ENCODE assay signal across 26 cellular contexts in genomic region chr1:225642177-225642576, GRCh38. TPM values are rescaled to one million over a fixed set of nuclear protein-coding genes. Genes with fewer than 3 reads are reported as not detected.
DNase-seq lines count a peak whose midpoint lies in the region; ATAC-seq and TF ChIP-seq lines count a peak whose summit lies in the region.
"Had no signal": no experiment of that assay in that cellular context is flagged by ENCODE, and none has a peak within 500 bp of the region (broad histone marks: within the 10 kb centered on the region; RNA-seq: fewer than 3 reads in every experiment).

No MANE protein-coding gene starts in this region.

- H3K4me3 ChIP-seq in GM23248: no peak overlapping the region
- no peak overlapping the region for H3K4me3 ChIP-seq in cardiac fibroblast (replicated peaks in 1 of 2; ENCODE audit: low read depth in 2 of 2, low read length in 2 of 2)
- H3K4me3 ChIP-seq in mesenchymal stem cell (ENCODE audit: insufficient read depth in 1 of 2, low read depth in 1 of 2, low read length in 2 of 2): no peak overlapping the region
- H3K4me3 ChIP-seq: breast epithelium, coronary artery, esophagus muscularis mucosa, gastroesophageal sphincter had no signal

- no peak overlapping the region for H2BK120ac ChIP-seq in mesenchymal stem cell (ENCODE audit: low read depth, low read length)

- H2AFZ ChIP-seq in GM23248: no peak overlapping the region
- no peak overlapping the region for H2AFZ ChIP-seq in mesenchymal stem cell (ENCODE audit: low read depth, low read length)

- H3K27me3 ChIP-seq in GM23248 (replicated peaks; ENCODE audit: insufficient read depth) (no peaks in the 10 kb centered on the region), mesenchymal stem cell (ENCODE audit: control insufficient read depth in 1 of 2, insufficient read depth in 1 of 2, low read length in 2 of 2) (no peaks in the 10 kb centered on the region)
- H3K27me3 ChIP-seq: breast epithelium, esophagus muscularis mucosa, gastroesophageal sphincter had no signal

- peaks cover 11% of the 10 kb centered on the region for H3K79me1 ChIP-seq in mesenchymal stem cell (replicated peaks; ENCODE audit: low read length, poor library complexity, severe bottlenecking)

- H4K8ac ChIP-seq in mesenchymal stem cell (ENCODE audit: low read length): no peak overlapping the region

- no peak for ATAC-seq in GM18858 (IDR thresholded peaks at IDR 0.05; ENCODE audit: unreplicated experiment)
- ATAC-seq in HG03442 (IDR thresholded peaks at IDR 0.05; ENCODE audit: unreplicated experiment): no peak
- ATAC-seq: activated CD4-positive, CD25-positive, alpha-beta regulatory T cell treated with anti-CD3 and anti-CD28 coated beads, Interleukin-2, amount 50 U/mL, for 24 hours; effector memory CD8-positive, alpha-beta T cell; gastroesophageal sphincter; stimulated activated memory B cell treated with anti-CD40 and anti-IgM and Interleukin-4, amounts not matched to agents 10 μg/mL and 1 μg/mL and 100 μg/mL, for 72 hours; T-cell had no signal

- DNase-seq in GM23248 (peak; percentile 32), HT1080 (ENCODE audit: low read depth) (peak; percentile 4), cardiac fibroblast (ENCODE audit: low read depth in 2 of 2) (peak; percentile 36 to 77), mesenchymal stem cell (peak; percentile 61), Kasumi-1 (lab: John Stamatoyannopoulos, UW) (no peak)
- DNase-seq: activated CD4-positive, alpha-beta memory T cell treated with anti-CD3 and anti-CD28 coated beads, Interleukin-2, amount 10 ng/mL, durations not matched to agents 7 days and 5 days; activated CD8-positive, alpha-beta memory T cell treated with anti-CD3 and anti-CD28 coated beads, Interleukin-2, amount 50 U/mL, for 48 hours; activated naive CD4-positive, alpha-beta T cell treated with anti-CD3 and anti-CD28 coated beads, Interleukin-2, amount 50 U/mL, for 16 hours; amygdala; Calu3; effector memory CD8-positive, alpha-beta T cell; hippocampal formation; NCI-H1048; NCI-H1694 treated with DMSO at 0.1 percent for 48 hours; NCI-H526 treated with DMSO at 0.1 percent for 48 hours; stimulated activated CD4-positive, alpha-beta T cell treated with anti-CD3 and anti-CD28 coated beads, Interleukin-4, amount 100 ng/mL, for 4 hours; substantia nigra; T-cell had no signal

- no peak overlapping the region for H4K91ac ChIP-seq in mesenchymal stem cell (ENCODE audit: low read length)

- H3K18ac ChIP-seq in mesenchymal stem cell (ENCODE audit: low read depth in 1 of 2, low read length in 2 of 2): no peak overlapping the region

- peaks cover 5% of the 10 kb centered on the region; the same call in 1 of the 2 replicates for H4K20me1 ChIP-seq in GM23248 (ENCODE audit: insufficient read depth)

- no peak overlapping the region for H2BK5ac ChIP-seq in mesenchymal stem cell (ENCODE audit: low read depth, low read length, poor library complexity, severe bottlenecking)

- H3K14ac ChIP-seq in mesenchymal stem cell (ENCODE audit: low read length in 2 of 2): no peak overlapping the region

- peaks cover 36% of the 10 kb centered on the region for H3F3A ChIP-seq in GM23248 (ENCODE audit: insufficient read depth)

- in situ Hi-C loops in GM23248 (cut with MboI): no loop called here

- WGBS in GM23248 (ENCODE audit: low coverage in 1 of 2, low lambda C conversion rate in 2 of 2, missing lambda C conversion rate in 2 of 2), 2 experiments: 95 to 98% methylated on average over 4 of the region's 4 CpGs
- 93% methylated on average over 3 of the region's 4 CpGs for WGBS in mesenchymal stem cell

- no peak overlapping the region for H2BK12ac ChIP-seq in mesenchymal stem cell (ENCODE audit: low read length in 2 of 2)

- H2BK15ac ChIP-seq in mesenchymal stem cell (ENCODE audit: low read depth, poor library complexity, severe bottlenecking): no peak overlapping the region

- H3K9me2 ChIP-seq in GM23248 (ENCODE audit: insufficient read depth): no peaks in the 10 kb centered on the region

- H3K4me2 ChIP-seq in GM23248 (ENCODE audit: unreplicated experiment): no peak overlapping the region
- no peak overlapping the region for H3K4me2 ChIP-seq in mesenchymal stem cell (ENCODE audit: low read length, poor library complexity, severe bottlenecking)

- peaks cover 100% of the 10 kb centered on the region for H3K79me2 ChIP-seq in GM23248 (ENCODE audit: insufficient read depth)

- no peak overlapping the region for H2AK5ac ChIP-seq in mesenchymal stem cell (ENCODE audit: low read length, severe bottlenecking)

- H3K9me3 ChIP-seq in GM23248 (ENCODE audit: low read depth) (no peaks in the 10 kb centered on the region), mesenchymal stem cell (ENCODE audit: control insufficient read depth, low read length) (no peaks in the 10 kb centered on the region)
- H3K9me3 ChIP-seq: breast epithelium, esophagus muscularis mucosa, gastroesophageal sphincter had no signal

- H3K4ac ChIP-seq in mesenchymal stem cell (ENCODE audit: low read depth in 1 of 2, low read length in 2 of 2): no peak overlapping the region

- H3K36me3 ChIP-seq in GM23248 (ENCODE audit: low read depth): peaks cover 30% of the 10 kb centered on the region
- peaks cover 5 to 21% of the 10 kb centered on the region in 2 experiments for H3K36me3 ChIP-seq in mesenchymal stem cell (ENCODE audit: control insufficient read depth in 1 of 2, insufficient read depth in 2 of 2, low read depth in 1 of 2, low read length in 2 of 2)
- H3K36me3 ChIP-seq: breast epithelium, gastroesophageal sphincter had no signal

- H3K4me1 ChIP-seq in GM23248 (ENCODE audit: insufficient read depth) (no peaks in the 10 kb centered on the region), mesenchymal stem cell (ENCODE audit: control insufficient read depth, insufficient read depth, low read depth, low read length) (peaks cover 2% of the 10 kb centered on the region)
- H3K4me1 ChIP-seq: breast epithelium had no signal

- H3K23ac ChIP-seq in mesenchymal stem cell (ENCODE audit: low read length in 2 of 2): no peak overlapping the region

- no peak overlapping the region for H3K9ac ChIP-seq in GM23248
- H3K9ac ChIP-seq in mesenchymal stem cell (ENCODE audit: low read length): no peak overlapping the region

- no peak overlapping the region for H3K27ac ChIP-seq in GM23248
- no peak overlapping the region for H3K27ac ChIP-seq in mesenchymal stem cell (ENCODE audit: low read length, poor library complexity, severe bottlenecking)
- H3K27ac ChIP-seq: breast epithelium, coronary artery, esophagus muscularis mucosa, gastroesophageal sphincter had no signal

- TF ChIP-seq CTCF in cardiac fibroblast (IDR thresholded peaks at IDR 0.05; ENCODE audit: low read depth, low read length): no peak

RNA-seq across cellular contexts. Expression of gene ENAH, which starts 10.7 kb away (rescaled TPM):
- total RNA-seq in GM23248 (2014; rRNA removed; shearing (Covaris generic)): 113 and 125 TPM in 2 replicates
- polyA plus RNA-seq in GM23248 (2016; fragmentation: Nextera tagmentation; extraction: Ambion mirVana): 35.5 and 40.1 TPM in 2 replicates
- total RNA-seq in HT1080 (2014; rRNA removed; shearing (Covaris generic)): 19.4 and 23.2 TPM in 2 replicates
- 20.7 and 30.6 TPM in 2 replicates for polyA plus RNA-seq in HT1080 (2015; cell fraction: cytosol; rRNA removed)
- polyA plus RNA-seq in HT1080 (2015; cell fraction: nucleus; rRNA removed): 16.7 and 19.4 TPM in 2 replicates
- polyA plus RNA-seq in mesenchymal stem cell (2013, experiment 1 of 2): 78.1 TPM
- 80.9 TPM for polyA plus RNA-seq in mesenchymal stem cell (2013, experiment 2 of 2)
- total RNA-seq: activated CD4-positive, alpha-beta memory T cell treated with anti-CD3 and anti-CD28 coated beads, Interleukin-2, amount 10 ng/mL, durations not matched to agents 7 days and 5 days had no signal

Comparison
In these comparisons a context has a peak if more than half of its experiments do, and no peak if none do; other contexts are left out.
1. DNase-seq: peak in GM23248 (single experiment), HT1080 (single experiment), cardiac fibroblast (2 of 2) and mesenchymal stem cell (single experiment); none in Kasumi-1 (0 of 2).